In genomic region chr18:43757273-43757672, GRCh38 we compare ENCODE assay signal across 33 cellular contexts.
"Had no signal": no experiment of that assay in that cellular context is flagged by ENCODE, and none has a peak within 500 bp of the region (broad histone marks: within the 10 kb centered on the region; RNA-seq: fewer than 3 reads in every experiment).

No MANE protein-coding gene starts in this region.

- DNase-seq: activated CD4-positive, alpha-beta T cell treated with anti-CD3 and anti-CD28 coated beads for 4 hours; activated CD4-positive, alpha-beta T cell treated with anti-CD3 and anti-CD28 coated beads, Interleukin-2, amount 50 U/mL, for 48 hours; activated CD8-positive, alpha-beta memory T cell treated with anti-CD3 and anti-CD28 coated beads for 24 hours; activated gamma-delta T cell; activated naive CD4-positive, alpha-beta T cell treated with anti-CD3 and anti-CD28 coated beads, Interleukin-2, amount 50 U/mL, for 16 hours; amygdala; central memory CD4-positive, alpha-beta T cell; dermis blood vessel endothelial cell; effector CD8-positive, alpha-beta T cell; esophagus squamous epithelium; head of caudate nucleus; hypothalamus; immature natural killer cell; kidney; left colon; mammary epithelial cell; naive B cell; nephron progenitor cell; pancreas; retina; sigmoid colon; small intestine; stimulated activated CD4-positive, alpha-beta T cell treated with anti-CD3 and anti-CD28 coated beads, Interleukin-4, amount 100 ng/mL, for 24 hours; stimulated activated naive CD8-positive, alpha-beta T cell treated with anti-CD3 and anti-CD28 coated beads, Interleukin-15, amount 100 ng/mL, for 72 hours; substantia nigra; T-helper 1 cell; uterus had no signal

- H3K9me3 ChIP-seq: esophagus squamous epithelium, neutrophil, pancreas, prostate gland, sigmoid colon, uterus had no signal

- H3K27ac ChIP-seq: epithelial cell of prostate, esophagus squamous epithelium, neutrophil, prostate gland, sigmoid colon, uterus, VCaP had no signal

- ATAC-seq: left colon; pancreas; stimulated activated effector memory CD8-positive, alpha-beta T cell treated with anti-CD3 and anti-CD28 coated beads, Interleukin-12 subunit alpha, Interleukin-12 subunit beta, amount 100 ng/mL, for 72 hours; stimulated activated naive CD8-positive, alpha-beta T cell treated with anti-CD3 and anti-CD28 coated beads, Interleukin-15, amount 100 ng/mL, for 72 hours had no signal

- H3K36me3 ChIP-seq: breast epithelium, esophagus squamous epithelium, neutrophil, pancreas, prostate gland, sigmoid colon, uterus had no signal

- H3K4me1 ChIP-seq: breast epithelium, esophagus squamous epithelium, pancreas, prostate gland, sigmoid colon, uterus had no signal

- H3K4me3 ChIP-seq: breast epithelium, esophagus squamous epithelium, pancreas, prostate gland, sigmoid colon, uterus had no signal

- H3K27me3 ChIP-seq: breast epithelium, esophagus squamous epithelium, neutrophil, pancreas, sigmoid colon, uterus had no signal
